7 cellular contexts compared by ENCODE assay signal in the genomic region with DNA sequence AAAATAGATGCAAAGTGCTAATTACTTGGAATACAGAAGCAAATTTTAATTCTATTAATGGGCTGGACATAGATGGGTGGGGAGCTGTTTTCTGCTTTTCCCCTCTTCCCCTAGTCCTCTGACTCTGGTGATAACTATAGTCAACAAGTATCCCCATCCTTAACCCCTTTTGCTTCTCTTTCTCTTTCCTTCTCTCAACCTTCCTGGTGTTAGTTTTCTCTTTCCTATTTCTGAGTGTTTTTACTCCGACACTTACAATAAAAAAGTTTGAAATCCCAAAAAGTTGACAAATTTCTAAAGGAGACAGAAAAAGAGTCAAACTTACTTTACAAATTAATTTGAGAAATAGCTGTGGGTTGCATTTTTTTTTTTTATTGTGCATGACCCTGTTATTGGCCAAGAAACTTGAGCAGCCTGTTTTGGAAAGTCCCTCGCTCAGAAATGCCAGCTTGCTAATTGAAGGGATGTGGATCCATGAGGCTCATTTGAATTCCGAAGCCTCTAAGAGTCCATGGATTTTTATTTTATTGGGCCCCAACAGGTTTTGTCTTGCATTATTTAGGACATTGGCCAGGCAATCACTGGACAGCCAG. TPM values are rescaled to one million over a fixed set of nuclear protein-coding genes. Genes with fewer than 3 reads are reported as not detected.
A peak's percentile ranks its signal among the peaks of the same experiment; 100 is the strongest.
DNase-seq lines count a peak whose midpoint lies in the region; FAIRE-seq and TF ChIP-seq lines count a peak whose summit lies in the region.

No MANE protein-coding gene starts in this region.

- H3K27ac ChIP-seq in SK-N-MC (peak overlapping the region; percentile 36; the same call in 1 of the 2 replicates), fibroblast of lung (ENCODE audit: insufficient read depth, low read length) (peak overlapping the region; percentile 92), smooth muscle cell (ENCODE audit: low read depth) (no peak overlapping the region)

- H3K4me3 ChIP-seq in SK-N-MC (peak overlapping the region; percentile 49), fibroblast of lung (replicated peaks in 1 of 4; ENCODE audit: control extremely low read depth in 1 of 4, insufficient read depth in 1 of 4, low read depth in 3 of 4, low read length in 4 of 4) (peak overlapping the region; percentile 65 to 94 (median 79)), smooth muscle cell (peak overlapping the region; percentile 90)

- no peaks in the 10 kb centered on the region for H3K36me3 ChIP-seq in SK-N-MC (ENCODE audit: insufficient read depth, low read length)
- H3K36me3 ChIP-seq in fibroblast of lung (ENCODE audit: control insufficient read depth, insufficient read depth, low read length): no peaks in the 10 kb centered on the region
- H3K36me3 ChIP-seq in smooth muscle cell (ENCODE audit: low read depth): no peaks in the 10 kb centered on the region

- no peak for DNase-seq in GM12892 (ENCODE audit: insufficient read length)
- no peak for DNase-seq in SK-N-MC (ENCODE audit: low read depth, low spot score)
- peak; percentile 51 to 56 for DNase-seq in fibroblast of lung (ENCODE audit: low read depth in 2 of 2)
- DNase-seq in smooth muscle cell (lab: John Stamatoyannopoulos, UW; ENCODE audit: unreplicated experiment): no peak
- no peak for DNase-seq in HT-29 (ENCODE audit: low spot score)
- DNase-seq in KG1 (lab: John Stamatoyannopoulos, UW): no peak
- no peak for DNase-seq in epidermal melanocyte (ENCODE audit: insufficient read length, low spot score)

- H3K4me2 ChIP-seq in fibroblast of lung (ENCODE audit: extremely low read depth, insufficient read depth, low read length): peak overlapping the region; percentile 95
- H3K4me2 ChIP-seq in smooth muscle cell: peak overlapping the region; percentile 94

- H3K4me1 ChIP-seq in fibroblast of lung (ENCODE audit: control insufficient read depth, extremely low read depth, insufficient read depth, low read length) (peaks cover 4% of the 10 kb centered on the region), smooth muscle cell (ENCODE audit: low read depth) (peaks cover 29% of the 10 kb centered on the region)

- no peaks in the 10 kb centered on the region for H4K20me1 ChIP-seq in fibroblast of lung (ENCODE audit: control insufficient read depth, extremely low read depth, insufficient read depth, low read length)
- H4K20me1 ChIP-seq in smooth muscle cell (ENCODE audit: low read depth): no peaks in the 10 kb centered on the region

- peaks cover 77% of the 10 kb centered on the region for H3K79me2 ChIP-seq in fibroblast of lung (ENCODE audit: control insufficient read depth, insufficient read depth, low read length)
- H3K79me2 ChIP-seq in smooth muscle cell (ENCODE audit: low read depth): peaks cover 13% of the 10 kb centered on the region

- TF ChIP-seq CTCF in fibroblast of lung (conservative IDR thresholded peaks at IDR 0.05 in 1 of 2, IDR thresholded peaks at IDR 0.05 in 1 of 2; ENCODE audit: low read depth in 1 of 2, low read length in 2 of 2) (no peak), smooth muscle cell (IDR thresholded peaks at IDR 0.05; ENCODE audit: borderline replicate concordance, insufficient read depth, poor library complexity, severe bottlenecking) (no peak)

- FAIRE-seq in GM12892 (lab: Jason Lieb, UNC): peak; percentile 91

- no peak for TF ChIP-seq POLR2A in GM12892 (IDR thresholded peaks at IDR 0.05; ENCODE audit: low read depth, low read length)

- H2AFZ ChIP-seq in fibroblast of lung (ENCODE audit: low read length) (no peak overlapping the region), smooth muscle cell (ENCODE audit: low read depth) (no peak overlapping the region)

- no peak overlapping the region for H3K9ac ChIP-seq in SK-N-MC (ENCODE audit: insufficient read length)
- peak overlapping the region; percentile 48 for H3K9ac ChIP-seq in fibroblast of lung (ENCODE audit: insufficient read depth, low read length)
- H3K9ac ChIP-seq in smooth muscle cell (ENCODE audit: low read depth): no peak overlapping the region

- 80% methylated on average over 3 of the region's 3 CpGs for WGBS in smooth muscle cell (ENCODE audit: low lambda C conversion rate)

- peaks cover 4% of the 10 kb centered on the region for H3F3A ChIP-seq in smooth muscle cell (ENCODE audit: low read depth)

- H3K9me3 ChIP-seq in SK-N-MC (ENCODE audit: low read depth, low read length) (no peaks in the 10 kb centered on the region), fibroblast of lung (ENCODE audit: control insufficient read depth, insufficient read depth, low read depth, low read length) (no peaks in the 10 kb centered on the region), smooth muscle cell (replicated peaks; ENCODE audit: low read depth) (no peaks in the 10 kb centered on the region)

- H3K27me3 ChIP-seq in fibroblast of lung (ENCODE audit: control insufficient read depth, insufficient read depth, low read length): no peaks in the 10 kb centered on the region
- H3K27me3 ChIP-seq in smooth muscle cell (ENCODE audit: low read depth): no peaks in the 10 kb centered on the region

RNA-seq across cellular contexts. Expression of a gene that starts 2.4 kb away (rescaled TPM):
- polyA plus RNA-seq in GM12892 (2012; ENCODE audit: missing spikeins): 81.0 TPM
- 95.8 and 124 TPM in 2 replicates for total RNA-seq in fibroblast of lung
- polyA plus RNA-seq in fibroblast of lung: 67.2 and 77.8 TPM in 2 replicates
- polyA plus RNA-seq in fibroblast of lung (2012): 36.8 and 37.9 TPM in 2 replicates
- 5.5 and 9.1 TPM in 2 replicates for polyA minus RNA-seq in fibroblast of lung (ENCODE audit: low replicate concordance)
- 21.8 and 26.7 TPM in 2 replicates for total RNA-seq in smooth muscle cell
- polyA plus RNA-seq in smooth muscle cell: 9.9 and 14.4 TPM in 2 replicates
- total RNA-seq in HT-29 (2014; rRNA removed; shearing (Covaris generic)): 2.5 and 4.3 TPM in 2 replicates

RNA-seq across cellular contexts. Expression of a gene that starts 40.5 kb away (rescaled TPM):
- polyA plus RNA-seq in GM12892 (2012; ENCODE audit: missing spikeins): 36.7 TPM
- 78.4 and 78.6 TPM in 2 replicates for total RNA-seq in fibroblast of lung
- polyA plus RNA-seq in fibroblast of lung: 237 and 2,788 TPM in 2 replicates
- polyA plus RNA-seq in fibroblast of lung (2012): 206 and 2,024 TPM in 2 replicates
- 291 and 2,169 TPM in 2 replicates for polyA minus RNA-seq in fibroblast of lung (ENCODE audit: low replicate concordance)
- 2,305 and 2,362 TPM in 2 replicates for total RNA-seq in smooth muscle cell
- 3,088 and 4,814 TPM in 2 replicates for polyA plus RNA-seq in smooth muscle cell
- total RNA-seq in HT-29 (2014; rRNA removed; shearing (Covaris generic)): 0.31 and 1.4 TPM in 2 replicates

Comparison
In these comparisons a context has a peak if more than half of its experiments do, and no peak if none do; other contexts are left out.
1. DNase-seq: peak in fibroblast of lung (2 of 2); none in GM12892 (single experiment), SK-N-MC (single experiment), smooth muscle cell (single experiment), HT-29 (single experiment), KG1 (single experiment) and epidermal melanocyte (single experiment).
2. RNA of a gene that starts 40.5 kb away (total RNA-seq): 2,305 to 2,362 TPM in smooth muscle cell and 78.4 to 78.6 TPM in fibroblast of lung; 0.31 to 1.4 TPM in HT-29; every median in the first group is over 10 times any median in the second.
3. Peak in every context shown above with its lines, with median percentiles within 50 percentile points of each other: H3K4me3 ChIP-seq.